10 cellular contexts compared by ENCODE assay signal in genomic region chr20:62602550-62602949, GRCh38. TPM values are rescaled to one million over a fixed set of nuclear protein-coding genes. Genes with fewer than 3 reads are reported as not detected.
DNase-seq lines count a peak whose midpoint lies in the region; ATAC-seq and TF ChIP-seq lines count a peak whose summit lies in the region.
"Had no signal": no experiment of that assay in that cellular context is flagged by ENCODE, and none has a peak within 500 bp of the region (broad histone marks: within the 10 kb centered on the region; RNA-seq: fewer than 3 reads in every experiment).

No MANE protein-coding gene starts in this region.

- no peaks in the 10 kb centered on the region for H3K36me3 Mint-ChIP-seq in activated CD4-positive, alpha-beta T cell treated with anti-CD3 and anti-CD28 coated beads for 36 hours (ENCODE audit: low read depth)
- H3K36me3 Mint-ChIP-seq in activated B cell treated with CpG ODN at 0.5 μM for 24 hours (ENCODE audit: low read depth) (no peaks in the 10 kb centered on the region), H9 (ENCODE audit: insufficient read depth in 1 of 3, low read depth in 3 of 3) (no peaks in the 10 kb centered on the region)

- no peaks in the 10 kb centered on the region for H3K79me2 ChIP-seq in H9 (ENCODE audit: insufficient read depth, low read length)

- H3K4me1 ChIP-seq in suprapubic skin (peaks cover 62% of the 10 kb centered on the region), H9 (ENCODE audit: insufficient read depth, low read length) (no peaks in the 10 kb centered on the region; the same call in 1 of the 2 replicates)

- H2AFZ ChIP-seq in H9 (ENCODE audit: low read length), result no peak overlapping the region

- no peak overlapping the region for H4K91ac ChIP-seq in H9 (ENCODE audit: insufficient read length, low read depth, low read length)

- no peak overlapping the region for H4K8ac ChIP-seq in H9 (replicated peaks; ENCODE audit: insufficient read length, low read depth, low read length)

- H2BK15ac ChIP-seq in H9 (ENCODE audit: low read depth, low read length), result no peak overlapping the region

- H3K56ac ChIP-seq in H9 (ENCODE audit: insufficient read length, low read depth, low read length), result no peak overlapping the region

- TF ChIP-seq CTCF in activated B cell treated with CpG ODN at 0.5 μM for 24 hours (IDR thresholded peaks at IDR 0.05), result no peak
- no peak for TF ChIP-seq CTCF in suprapubic skin (IDR thresholded peaks at IDR 0.05)
- TF ChIP-seq CTCF in H9 (conservative IDR thresholded peaks at IDR 0.05), result no peak

- peak overlapping the region; percentile 19 for H3K4me3 ChIP-seq in suprapubic skin
- H3K4me3 ChIP-seq: ovary had no signal

- TF ChIP-seq POLR2A in suprapubic skin (IDR thresholded peaks at IDR 0.05), result no peak

- peaks cover 21% of the 10 kb centered on the region for H3K4me1 Mint-ChIP-seq in activated CD4-positive, alpha-beta T cell treated with anti-CD3 and anti-CD28 coated beads for 36 hours
- H3K4me1 Mint-ChIP-seq in activated B cell treated with CpG ODN at 0.5 μM for 24 hours, result peaks cover 90% of the 10 kb centered on the region
- peaks cover 18 to 30% of the 10 kb centered on the region in 2 experiments for H3K4me1 Mint-ChIP-seq in H9

- no peak overlapping the region for H2BK12ac ChIP-seq in H9 (ENCODE audit: insufficient read length, low read depth, low read length)

- CTCF ChIA-PET in activated CD4-positive, alpha-beta T cell treated with anti-CD3 and anti-CD28 coated beads for 36 hours (lab: Charles Lee), result interaction anchor here (0.9 to 1.2 kb wide), 2 partner anchors 21 to 193 kb away, joined by 3 read pairs; no protein-coding TSS in a partner anchor
- CTCF ChIA-PET in activated B cell treated with CpG ODN at 0.5 μM for 24 hours (lab: Charles Lee), result interaction anchor here (0.7 to 1.6 kb wide), 4 partner anchors 14 to 206 kb away, joined by 3 to 7 read pairs (median 3); no protein-coding TSS in a partner anchor

- no peak overlapping the region for H3K14ac ChIP-seq in H9 (ENCODE audit: insufficient read depth, low read length)

- H3K23ac ChIP-seq in H9 (ENCODE audit: insufficient read length, low read depth, low read length), result no peak overlapping the region

- no peak overlapping the region for H3K4me2 ChIP-seq in H9 (ENCODE audit: insufficient read depth, insufficient read length, low read length)

- H4K5ac ChIP-seq in H9 (ENCODE audit: insufficient read length, low read depth, low read length), result no peak overlapping the region

- H2BK20ac ChIP-seq in H9 (ENCODE audit: low read depth, low read length, poor library complexity, severe bottlenecking), result no peak overlapping the region

- no peak overlapping the region for H3K4ac ChIP-seq in H9 (ENCODE audit: low read depth, low read length)

- POLR2A ChIA-PET in activated CD4-positive, alpha-beta T cell treated with anti-CD3 and anti-CD28 coated beads for 36 hours (lab: Charles Lee), result interaction anchor here (0.9 kb wide), 1 partner anchor 192 kb away, joined by 3 read pairs; no protein-coding TSS in a partner anchor
- POLR2A ChIA-PET in activated B cell treated with CpG ODN at 0.5 μM for 24 hours (lab: Charles Lee), result interaction anchor here (0.7 to 3.8 kb wide), 11 partner anchors 9 to 216 kb away, joined by 3 to 28 read pairs (median 6); partner anchors contain the start of genes RPS21 and SLCO4A1

- no peaks in the 10 kb centered on the region for H3K9me3 Mint-ChIP-seq in activated CD4-positive, alpha-beta T cell treated with anti-CD3 and anti-CD28 coated beads for 36 hours (ENCODE audit: low read depth)
- H3K9me3 Mint-ChIP-seq in activated B cell treated with CpG ODN at 0.5 μM for 24 hours (no peaks in the 10 kb centered on the region), H9 (no peaks in the 10 kb centered on the region)

- H3K18ac ChIP-seq in H9 (ENCODE audit: insufficient read length, low read depth, low read length), result no peak overlapping the region

- no peak overlapping the region for H2BK120ac ChIP-seq in H9 (ENCODE audit: low read depth, low read length, poor library complexity, severe bottlenecking)

- no peaks in the 10 kb centered on the region for H3K23me2 ChIP-seq in H9 (ENCODE audit: insufficient read length, low read depth, low read length, poor library complexity, severe bottlenecking)

- no peaks in the 10 kb centered on the region for H3K79me1 ChIP-seq in H9 (ENCODE audit: insufficient read depth, low read depth, low read length, poor library complexity, severe bottlenecking)

- H3K27me3 Mint-ChIP-seq in activated CD4-positive, alpha-beta T cell treated with anti-CD3 and anti-CD28 coated beads for 36 hours, result peaks cover 22% of the 10 kb centered on the region
- H3K27me3 Mint-ChIP-seq in activated B cell treated with CpG ODN at 0.5 μM for 24 hours, result no peaks in the 10 kb centered on the region
- H3K27me3 Mint-ChIP-seq in H9 (ENCODE audit: low read depth), result peaks cover 14% of the 10 kb centered on the region

- H2AK5ac ChIP-seq in H9 (ENCODE audit: insufficient read length, low read length), result no peak overlapping the region

- peak overlapping the region; percentile 44 for H3K27ac Mint-ChIP-seq in activated CD4-positive, alpha-beta T cell treated with anti-CD3 and anti-CD28 coated beads for 36 hours
- H3K27ac Mint-ChIP-seq in activated B cell treated with CpG ODN at 0.5 μM for 24 hours, result peak overlapping the region; percentile 67
- no peak overlapping the region; a peak in 1 of 7 replicates for H3K27ac Mint-ChIP-seq in H9

- H3K36me3 ChIP-seq in suprapubic skin, result no peaks in the 10 kb centered on the region
- H3K36me3 ChIP-seq: ovary had no signal

- peak; percentile 22 for ATAC-seq in activated CD4-positive, alpha-beta T cell treated with anti-CD3 and anti-CD28 coated beads for 36 hours
- peak; percentile 12 for ATAC-seq in activated B cell treated with CpG ODN at 0.5 μM for 24 hours (ENCODE audit: low read depth)
- ATAC-seq in Right ventricle myocardium superior (ENCODE audit: poor library complexity), result peak; percentile 45
- no peak for ATAC-seq in GM21528 (IDR thresholded peaks at IDR 0.05; ENCODE audit: low FRiP score, unreplicated experiment)
- no peak for ATAC-seq in HG03571 (IDR thresholded peaks at IDR 0.05; ENCODE audit: unreplicated experiment)
- ATAC-seq: HCT116 had no signal

- intact Hi-C loops in activated CD4-positive, alpha-beta T cell treated with anti-CD3 and anti-CD28 coated beads for 36 hours (cut with DNase I, micrococcal nuclease), result no loop called here
- intact Hi-C loops in activated B cell treated with CpG ODN at 0.5 μM for 24 hours (cut with micrococcal nuclease) (loop anchor here (5.0 kb wide), 2 partner anchors 40 to 100 kb away; no protein-coding TSS in a partner anchor), Right ventricle myocardium superior (cut with DNase I) (no loop called here)

- no peak overlapping the region for H3K9ac ChIP-seq in H9 (ENCODE audit: extremely low read depth, insufficient read length, low read length)

- 29% methylated on average over 9 of the region's 10 CpGs for WGBS in suprapubic skin
- no CpG with 5 or more reads among the region's 10 CpGs for WGBS in H9 (ENCODE audit: extremely low coverage, insufficient read length, low lambda C conversion rate)

- H3K27me3 ChIP-seq in suprapubic skin, result peaks cover 28% of the 10 kb centered on the region
- H3K27me3 ChIP-seq in H9 (ENCODE audit: insufficient read depth, low read length), result no peaks in the 10 kb centered on the region
- H3K27me3 ChIP-seq: ovary had no signal

- H2BK5ac ChIP-seq in H9 (ENCODE audit: insufficient read length, low read length), result no peak overlapping the region

- H3K27ac ChIP-seq in suprapubic skin (peak overlapping the region; percentile 77), H9 (ENCODE audit: insufficient read length, low read depth, low read length) (no peak overlapping the region)
- H3K27ac ChIP-seq: ovary had no signal

- TF ChIP-seq EP300 in suprapubic skin (IDR thresholded peaks at IDR 0.05), result no peak

- H3K9me3 ChIP-seq in suprapubic skin (no peaks in the 10 kb centered on the region), H9 (ENCODE audit: control insufficient read depth, low read depth, low read length) (no peaks in the 10 kb centered on the region)
- H3K9me3 ChIP-seq: ovary had no signal

- peak; percentile 61 for DNase-seq in activated CD4-positive, alpha-beta T cell treated with anti-CD3 and anti-CD28 coated beads for 36 hours
- no peak for DNase-seq in activated CD4-positive, alpha-beta T cell treated with anti-CD3 and anti-CD28 coated beads, Interleukin-2, amount 50 U/mL, for 1 hour
- no peak for DNase-seq in activated B cell treated with CpG ODN at 0.5 μM for 24 hours
- peak; percentile 78 for DNase-seq in Right ventricle myocardium superior
- no peak for DNase-seq in suprapubic skin (ENCODE audit: low spot score in 2 of 2)
- no peak for DNase-seq in H9

- no peaks in the 10 kb centered on the region for H4K20me1 ChIP-seq in H9 (ENCODE audit: control insufficient read depth, insufficient read depth, insufficient read length)

- peak overlapping the region; percentile 41 for H3K4me3 Mint-ChIP-seq in activated CD4-positive, alpha-beta T cell treated with anti-CD3 and anti-CD28 coated beads for 36 hours
- peak overlapping the region; percentile 64 for H3K4me3 Mint-ChIP-seq in activated B cell treated with CpG ODN at 0.5 μM for 24 hours
- no peak overlapping the region for H3K4me3 Mint-ChIP-seq in H9

- H3T11ph ChIP-seq in H9 (ENCODE audit: low read length), result no peak overlapping the region

RNA-seq across cellular contexts. Expression of gene SLCO4A1, which starts 39.8 kb away (rescaled TPM):
- 10 to 100 TPM; 40.5 to 43.4 TPM for total RNA-seq in activated CD4-positive, alpha-beta T cell treated with anti-CD3 and anti-CD28 coated beads for 36 hours
- total RNA-seq in activated B cell treated with CpG ODN at 0.5 μM for 24 hours (27.8 and 38.9 TPM in 2 replicates), Right ventricle myocardium superior (12.1 TPM), suprapubic skin (10 to 100 TPM; 50.2 to 59.1 (median 52.7) TPM), H9 (2021) (8.4 and 9.4 TPM in 2 replicates)

Comparison
In these comparisons a context has a peak if more than half of its experiments do, and no peak if none do; other contexts are left out.
1. DNase-seq: peak in activated CD4-positive, alpha-beta T cell treated with anti-CD3 and anti-CD28 coated beads for 36 hours (single experiment) and Right ventricle myocardium superior (single experiment); none in activated CD4-positive, alpha-beta T cell treated with anti-CD3 and anti-CD28 coated beads, Interleukin-2, amount 50 U/mL, for 1 hour (single experiment), activated B cell treated with CpG ODN at 0.5 μM for 24 hours (single experiment), suprapubic skin (0 of 2) and H9 (single experiment).
2. ATAC-seq: peak in activated CD4-positive, alpha-beta T cell treated with anti-CD3 and anti-CD28 coated beads for 36 hours (single experiment), activated B cell treated with CpG ODN at 0.5 μM for 24 hours (single experiment) and Right ventricle myocardium superior (single experiment); none in GM21528 (single experiment) and HG03571 (single experiment).
3. H3K27ac Mint-ChIP-seq: peak in activated CD4-positive, alpha-beta T cell treated with anti-CD3 and anti-CD28 coated beads for 36 hours (single experiment) and activated B cell treated with CpG ODN at 0.5 μM for 24 hours (single experiment); none in H9 (0 of 3).
4. H3K4me3 Mint-ChIP-seq: peak in activated CD4-positive, alpha-beta T cell treated with anti-CD3 and anti-CD28 coated beads for 36 hours (single experiment) and activated B cell treated with CpG ODN at 0.5 μM for 24 hours (single experiment); none in H9 (0 of 2).